ENCODE assay signal across 29 cellular contexts in genomic region chr12:119687879-119688278, GRCh38.
"Had no signal": no experiment of that assay in that cellular context is flagged by ENCODE, and none has a peak within 500 bp of the region (broad histone marks: within the 10 kb centered on the region; RNA-seq: fewer than 3 reads in every experiment).

No MANE protein-coding gene starts in this region.

- H3K9me3 Mint-ChIP-seq: central memory CD8-positive, alpha-beta T cell; dendritic cell treated with granulocyte-macrophage colony-stimulating factor and Interleukin-4, amounts not matched to agents 40 ng/mL and 50 ng/mL, for 4 days; immature natural killer cell had no signal

- H3K4me3 ChIP-seq: colonic mucosa, esophagus squamous epithelium, lower lobe of right lung, smooth muscle cell, stomach, testis, tibial artery had no signal

- DNase-seq: colonic mucosa; effector memory CD4-positive, alpha-beta T cell; erythroblast; esophagus squamous epithelium; foreskin melanocyte; glutamatergic neuron; hypothalamus; immature natural killer cell; islet precursor cell; left ventricle myocardium superior; lower lobe of right lung; stimulated activated CD4-positive, alpha-beta T cell treated with anti-CD3 and anti-CD28 coated beads, Interleukin-12 subunit alpha, Interleukin-12 subunit beta, amount 100 ng/mL, for 4 hours; stimulated activated CD4-positive, alpha-beta T cell treated with anti-CD3 and anti-CD28 coated beads, Interleukin-1b, Interleukin-23, amount 100 ng/mL, for 48 hours; stimulated activated CD4-positive, alpha-beta T cell treated with anti-CD3 and anti-CD28 coated beads, Interleukin-4, amount 100 ng/mL, for 1 hour; stimulated activated CD8-positive, alpha-beta memory T cell treated with anti-CD3 and anti-CD28 coated beads, Interleukin-4, amount 100 ng/mL, for 48 hours; stimulated activated naive CD4-positive, alpha-beta T cell treated with Interleukin-2 at 50 U/mL for 16 hours; stomach; testis had no signal

- ATAC-seq: sciatic nerve had no signal

- H3K27me3 ChIP-seq: colonic mucosa, esophagus squamous epithelium, neutrophil, stomach, testis, tibial artery had no signal

- H3K27ac ChIP-seq: colonic mucosa, esophagus squamous epithelium, lower lobe of right lung, neutrophil, parathyroid adenoma, stomach, testis, tibial artery had no signal

- H3K4me3 Mint-ChIP-seq: central memory CD8-positive, alpha-beta T cell; dendritic cell treated with granulocyte-macrophage colony-stimulating factor and Interleukin-4, amounts not matched to agents 40 ng/mL and 50 ng/mL, for 4 days; immature natural killer cell; type B pancreatic cell had no signal

- H3K4me1 Mint-ChIP-seq: central memory CD8-positive, alpha-beta T cell had no signal

- H3K27me3 Mint-ChIP-seq: central memory CD8-positive, alpha-beta T cell; dendritic cell treated with granulocyte-macrophage colony-stimulating factor and Interleukin-4, amounts not matched to agents 40 ng/mL and 50 ng/mL, for 4 days; progenitor cell of endocrine pancreas; type B pancreatic cell had no signal

- FAIRE-seq: endometrium, urothelium cell line had no signal

- H3K27ac Mint-ChIP-seq: dendritic cell treated with granulocyte-macrophage colony-stimulating factor and Interleukin-4, amounts not matched to agents 40 ng/mL and 50 ng/mL, for 4 days; immature natural killer cell; progenitor cell of endocrine pancreas; type B pancreatic cell had no signal
